In the genomic region with DNA sequence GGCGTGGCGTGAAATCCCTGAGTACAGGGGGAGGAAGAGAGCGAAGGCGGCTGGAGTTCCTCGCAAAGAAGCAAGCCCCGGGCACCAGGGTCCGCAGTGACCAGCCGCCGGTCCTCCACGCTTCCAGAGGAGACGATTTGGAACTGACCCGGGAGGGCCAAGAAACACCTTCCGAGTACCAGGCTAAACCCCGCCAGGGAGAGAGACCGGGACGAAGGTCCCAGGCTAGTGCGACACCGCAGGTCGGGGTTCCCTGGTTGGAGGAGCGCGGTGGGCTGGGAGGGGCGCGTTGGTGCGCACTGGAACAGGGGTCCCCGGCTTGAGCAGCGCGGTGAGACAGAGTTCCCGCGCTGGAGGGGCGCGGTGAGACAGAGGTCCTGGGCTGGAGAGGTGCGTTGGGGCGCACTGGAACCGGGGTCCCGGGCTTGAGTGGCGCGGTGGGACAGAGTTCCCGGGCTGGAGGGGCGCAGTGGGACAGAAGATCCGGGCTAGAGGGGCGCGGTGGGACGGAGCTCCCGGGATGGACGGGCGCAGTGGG, we compare ENCODE assay signal across 8 cellular contexts. TPM values are rescaled to one million over a fixed set of nuclear protein-coding genes. Genes with fewer than 3 reads are reported as not detected.
A peak's percentile ranks its signal among the peaks of the same experiment; 100 is the strongest.
DNase-seq lines count a peak whose midpoint lies in the region; ATAC-seq, FAIRE-seq and TF ChIP-seq lines count a peak whose summit lies in the region.

No MANE protein-coding gene starts in this region.

- no peak for TF ChIP-seq RAD21 in A549 (conservative IDR thresholded peaks at IDR 0.05 in 1 of 2, IDR thresholded peaks at IDR 0.05 in 1 of 2)

- H3K9me3 ChIP-seq in A549 = no peaks in the 10 kb centered on the region
- H3K9me3 ChIP-seq in body of pancreas = no peaks in the 10 kb centered on the region
- no peaks in the 10 kb centered on the region for H3K9me3 ChIP-seq in iPS-18a (ENCODE audit: control insufficient read depth, low read depth, low read length)

- peak overlapping the region; percentile 84 for H3K4me2 ChIP-seq in A549

- DNase-seq in A549 (ENCODE audit: low read depth in 1 of 2, low spot score in 1 of 2) (peak in 1 of 2 experiments; percentile 41), OCI-M1 (lab: John Stamatoyannopoulos, UW) (peak; percentile 45), body of pancreas (peak; percentile 28 to 55 (median 39)), skeletal muscle cell (ENCODE audit: low read depth) (no peak), H54 (ENCODE audit: insufficient read length, low spot score) (no peak), NCI-H2029 (lab: John Stamatoyannopoulos, UW) (no peak)

- CTCF ChIA-PET in A549 (lab: Yijun Ruan, JAX) = interaction anchor here (0.8 to 0.9 kb wide), 2 partner anchors 11 to 183 kb away, joined by 3 to 4 read pairs; no protein-coding TSS in a partner anchor

- peak overlapping the region; percentile 72 for H3K4me3 ChIP-seq in A549
- H3K4me3 ChIP-seq in body of pancreas = peak overlapping the region; percentile 33 to 92
- H3K4me3 ChIP-seq in iPS-18a (ENCODE audit: low read length) = peak overlapping the region; percentile 91
- H3K4me3 ChIP-seq in skeletal muscle cell (ENCODE audit: low read depth, low read length) = peak overlapping the region; percentile 88

- FAIRE-seq in A549 (lab: Jason Lieb, UNC) (no peak), H54 (lab: Jason Lieb, UNC) (no peak)

- intact Hi-C loops in body of pancreas (cut with DNase I) = no loop called here

- POLR2A ChIA-PET in A549 (lab: Yijun Ruan, JAX) = interaction anchor here (1.1 kb wide), 1 partner anchor 83 kb away, joined by 7 read pairs; no protein-coding TSS in a partner anchor

- H3K9ac ChIP-seq in iPS-18a (ENCODE audit: low read length) = peak overlapping the region; percentile 80

- H3K27ac ChIP-seq in A549 = peak overlapping the region; percentile 93 to 99
- peak overlapping the region; percentile 73 to 88 (median 82) for H3K27ac ChIP-seq in body of pancreas
- no peak overlapping the region for H3K27ac ChIP-seq in iPS-18a (ENCODE audit: low read length)

- H3K4me1 ChIP-seq in A549 (peaks cover 26% of the 10 kb centered on the region), body of pancreas (peaks cover 36% of the 10 kb centered on the region), iPS-18a (ENCODE audit: control insufficient read depth, low read depth, low read length) (peaks cover 19% of the 10 kb centered on the region)

- 1% methylated on average over 35 of the region's 46 CpGs for whole genome bisulfite sequencing in A549 (ENCODE audit: missing lambda C conversion rate)
- 0% methylated on average over 26 to 45 of the region's 46 CpGs for WGBS in body of pancreas, 2 donors

- TF ChIP-seq POLR2A in A549 (IDR thresholded peaks at IDR 0.05; ENCODE audit: low read length) (no peak), body of pancreas (IDR thresholded peaks at IDR 0.05) (peak in 2 of 3 donors; percentile 14 to 22), H54 (IDR thresholded peaks at IDR 0.05; ENCODE audit: low read depth, low read length) (no peak)

- no peak for TF ChIP-seq CTCF in A549 (IDR thresholded peaks at IDR 0.05)
- TF ChIP-seq CTCF in body of pancreas (IDR thresholded peaks at IDR 0.05) = no peak

- no peaks in the 10 kb centered on the region for H3K27me3 ChIP-seq in body of pancreas
- no peaks in the 10 kb centered on the region for H3K27me3 ChIP-seq in iPS-18a (ENCODE audit: control insufficient read depth, insufficient read depth, low read length)

- ATAC-seq in A549 (peak; percentile 68 to 72), GM18502 (IDR thresholded peaks at IDR 0.05; ENCODE audit: poor library complexity, unreplicated experiment) (peak; percentile 29), body of pancreas (peak; percentile 39)

- TF ChIP-seq EP300 in A549 (IDR thresholded peaks at IDR 0.05) = no peak

- H3K36me3 ChIP-seq in body of pancreas (replicated peaks in 1 of 2; ENCODE audit: insufficient read depth in 1 of 2, low read depth in 2 of 2) (no peaks in the 10 kb centered on the region), iPS-18a (ENCODE audit: control insufficient read depth, low read depth, low read length) (no peaks in the 10 kb centered on the region)

TF ChIP-seq in A549, 52 proteins besides CTCF, POLR2A, EP300 and RAD21:
- TF ChIP-seq, protein P1, sequence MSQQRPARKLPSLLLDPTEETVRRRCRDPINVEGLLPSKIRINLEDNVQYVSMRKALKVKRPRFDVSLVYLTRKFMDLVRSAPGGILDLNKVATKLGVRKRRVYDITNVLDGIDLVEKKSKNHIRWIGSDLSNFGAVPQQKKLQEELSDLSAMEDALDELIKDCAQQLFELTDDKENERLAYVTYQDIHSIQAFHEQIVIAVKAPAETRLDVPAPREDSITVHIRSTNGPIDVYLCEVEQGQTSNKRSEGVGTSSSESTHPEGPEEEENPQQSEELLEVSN (IDR thresholded peaks at IDR 0.05; ENCODE audit: borderline replicate concordance, low read depth) = no peak
- TF ChIP-seq JUNB (IDR thresholded peaks at IDR 0.05) (no peak), SREBF2 (IDR thresholded peaks at IDR 0.05) (no peak), KDM1A (IDR thresholded peaks at IDR 0.05; ENCODE audit: low read depth) (no peak), CHD2 (IDR thresholded peaks at IDR 0.05; ENCODE audit: low read length, partially characterized antibody) (no peak), HOXB5 (CRISPR knock-in tag; IDR thresholded peaks at IDR 0.05) (no peak), FOSL2 (IDR thresholded peaks at IDR 0.05) (no peak), FOSL2 (CRISPR knock-in tag; IDR thresholded peaks at IDR 0.05) (no peak), KDM5A (IDR thresholded peaks at IDR 0.05) (no peak), JUN (IDR thresholded peaks at IDR 0.05) (no peak), NFE2L2 (conservative IDR thresholded peaks at IDR 0.05; ENCODE audit: low read length) (no peak), EHMT2 (IDR thresholded peaks at IDR 0.05; ENCODE audit: low read depth) (no peak), TP53 (CRISPR knock-in tag; IDR thresholded peaks at IDR 0.05) (no peak), MYC (IDR thresholded peaks at IDR 0.05; ENCODE audit: borderline replicate concordance, low read length) (no peak), MAFK (IDR thresholded peaks at IDR 0.05; ENCODE audit: partially characterized antibody) (no peak)
- TF ChIP-seq, protein P2, sequence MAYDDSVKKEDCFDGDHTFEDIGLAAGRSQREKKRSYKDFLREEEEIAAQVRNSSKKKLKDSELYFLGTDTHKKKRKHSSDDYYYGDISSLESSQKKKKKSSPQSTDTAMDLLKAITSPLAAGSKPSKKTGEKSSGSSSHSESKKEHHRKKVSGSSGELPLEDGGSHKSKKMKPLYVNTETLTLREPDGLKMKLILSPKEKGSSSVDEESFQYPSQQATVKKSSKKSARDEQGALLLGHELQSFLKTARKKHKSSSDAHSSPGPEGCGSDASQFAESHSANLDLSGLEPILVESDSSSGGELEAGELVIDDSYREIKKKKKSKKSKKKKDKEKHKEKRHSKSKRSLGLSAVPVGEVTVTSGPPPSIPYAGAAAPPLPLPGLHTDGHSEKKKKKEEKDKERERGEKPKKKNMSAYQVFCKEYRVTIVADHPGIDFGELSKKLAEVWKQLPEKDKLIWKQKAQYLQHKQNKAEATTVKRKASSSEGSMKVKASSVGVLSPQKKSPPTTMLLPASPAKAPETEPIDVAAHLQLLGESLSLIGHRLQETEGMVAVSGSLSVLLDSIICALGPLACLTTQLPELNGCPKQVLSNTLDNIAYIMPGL (CRISPR knock-in tag; IDR thresholded peaks at IDR 0.05; ENCODE audit: borderline replicate concordance) = no peak
- TF ChIP-seq, protein P3, sequence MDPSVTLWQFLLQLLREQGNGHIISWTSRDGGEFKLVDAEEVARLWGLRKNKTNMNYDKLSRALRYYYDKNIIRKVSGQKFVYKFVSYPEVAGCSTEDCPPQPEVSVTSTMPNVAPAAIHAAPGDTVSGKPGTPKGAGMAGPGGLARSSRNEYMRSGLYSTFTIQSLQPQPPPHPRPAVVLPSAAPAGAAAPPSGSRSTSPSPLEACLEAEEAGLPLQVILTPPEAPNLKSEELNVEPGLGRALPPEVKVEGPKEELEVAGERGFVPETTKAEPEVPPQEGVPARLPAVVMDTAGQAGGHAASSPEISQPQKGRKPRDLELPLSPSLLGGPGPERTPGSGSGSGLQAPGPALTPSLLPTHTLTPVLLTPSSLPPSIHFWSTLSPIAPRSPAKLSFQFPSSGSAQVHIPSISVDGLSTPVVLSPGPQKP (IDR thresholded peaks at IDR 0.05; ENCODE audit: low read depth, low read length) = no peak
- TF ChIP-seq, protein P4, sequence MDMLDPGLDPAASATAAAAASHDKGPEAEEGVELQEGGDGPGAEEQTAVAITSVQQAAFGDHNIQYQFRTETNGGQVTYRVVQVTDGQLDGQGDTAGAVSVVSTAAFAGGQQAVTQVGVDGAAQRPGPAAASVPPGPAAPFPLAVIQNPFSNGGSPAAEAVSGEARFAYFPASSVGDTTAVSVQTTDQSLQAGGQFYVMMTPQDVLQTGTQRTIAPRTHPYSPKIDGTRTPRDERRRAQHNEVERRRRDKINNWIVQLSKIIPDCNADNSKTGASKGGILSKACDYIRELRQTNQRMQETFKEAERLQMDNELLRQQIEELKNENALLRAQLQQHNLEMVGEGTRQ (IDR thresholded peaks at IDR 0.05) = no peak
- TF ChIP-seq, protein P5, sequence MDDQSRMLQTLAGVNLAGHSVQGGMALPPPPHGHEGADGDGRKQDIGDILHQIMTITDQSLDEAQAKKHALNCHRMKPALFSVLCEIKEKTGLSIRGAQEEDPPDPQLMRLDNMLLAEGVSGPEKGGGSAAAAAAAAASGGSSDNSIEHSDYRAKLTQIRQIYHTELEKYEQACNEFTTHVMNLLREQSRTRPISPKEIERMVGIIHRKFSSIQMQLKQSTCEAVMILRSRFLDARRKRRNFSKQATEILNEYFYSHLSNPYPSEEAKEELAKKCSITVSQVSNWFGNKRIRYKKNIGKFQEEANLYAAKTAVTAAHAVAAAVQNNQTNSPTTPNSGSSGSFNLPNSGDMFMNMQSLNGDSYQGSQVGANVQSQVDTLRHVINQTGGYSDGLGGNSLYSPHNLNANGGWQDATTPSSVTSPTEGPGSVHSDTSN (IDR thresholded peaks at IDR 0.05) = no peak
TF ChIP-seq in A549: peak in this region for 0.

RNA-seq across cellular contexts. Expression of a gene that starts 0.9 kb away (rescaled TPM):
- polyA plus RNA-seq in A549 (2011; rRNA removed) = 61.5 and 70.8 TPM in 2 replicates
- 26.9 and 40.2 TPM in 2 replicates for polyA plus RNA-seq in A549 (2012; cell fraction: cytosol; rRNA removed)
- 57.9 and 73.6 TPM in 2 replicates for polyA plus RNA-seq in A549 (2012; cell fraction: nucleus; rRNA removed)
- polyA plus RNA-seq in A549 (2017; fragmentation: RNase III; extraction: RNeasy Plus Mini Kit Qiagen cat#74134 plus additional on column Dnase treatment) = 36.6 to 38.9 TPM (median 38.7 TPM) in 3 replicates
- polyA minus RNA-seq in A549 (2011; rRNA and poly(A)+ RNA removed) = 186 and 190 TPM in 2 replicates
- 10 to 100 TPM; 18.9 to 71.5 TPM for total RNA-seq in body of pancreas

RNA-seq across cellular contexts. Expression of a gene that starts 13.0 kb away (rescaled TPM):
- polyA plus RNA-seq in A549 (2011; rRNA removed) (37.8 and 39.2 TPM in 2 replicates), A549 (2017; fragmentation: RNase III; extraction: RNeasy Plus Mini Kit Qiagen cat#74134 plus additional on column Dnase treatment) (39.0 to 40.7 TPM (median 40.0 TPM) in 3 replicates)
- polyA plus RNA-seq in A549 (2012; cell fraction: cytosol; rRNA removed) = 20.5 and 23.7 TPM in 2 replicates
- polyA plus RNA-seq in A549 (2012; cell fraction: nucleus; rRNA removed) = 11.1 and 19.5 TPM in 2 replicates
- 8.9 and 10.0 TPM in 2 replicates for polyA minus RNA-seq in A549 (2011; rRNA and poly(A)+ RNA removed)
- 10 to 100 TPM; 11.5 to 21.0 TPM for total RNA-seq in body of pancreas

Comparison
In these comparisons a context has a peak if more than half of its experiments do, and no peak if none do; other contexts are left out.
1. DNase-seq: peak in OCI-M1 (single experiment) and body of pancreas (4 of 4); none in skeletal muscle cell (single experiment), H54 (single experiment) and NCI-H2029 (single experiment).
2. POLR2A ChIP-seq: peak in body of pancreas (2 of 3); none in A549 (single experiment) and H54 (single experiment).
3. Peak in every context shown above with its lines, with median percentiles within 50 percentile points of each other: ATAC-seq and H3K4me3 ChIP-seq.